In genomic region chr2:74906395-74906794, GRCh38 we compare ENCODE assay signal across 8 cellular contexts.
"Had no signal": no experiment of that assay in that cellular context is flagged by ENCODE, and none has a peak within 500 bp of the region (broad histone marks: within the 10 kb centered on the region; RNA-seq: fewer than 3 reads in every experiment).

No MANE protein-coding gene starts in this region.

- H3K4me3 ChIP-seq: K562 had no signal

- ATAC-seq: HepG2, K562 had no signal

- H3K9ac ChIP-seq: KMS-11 had no signal

- H3K27ac Mint-ChIP-seq: IgD-negative memory B cell had no signal

- H3K4me2 ChIP-seq: KMS-11 had no signal

- H3K4me3 Mint-ChIP-seq: IgD-negative memory B cell had no signal

- DNase-seq: IMR-90, KBM-7, KG1 had no signal

- H3K27ac ChIP-seq: HL-60, KMS-11 had no signal
